In the genomic region with DNA sequence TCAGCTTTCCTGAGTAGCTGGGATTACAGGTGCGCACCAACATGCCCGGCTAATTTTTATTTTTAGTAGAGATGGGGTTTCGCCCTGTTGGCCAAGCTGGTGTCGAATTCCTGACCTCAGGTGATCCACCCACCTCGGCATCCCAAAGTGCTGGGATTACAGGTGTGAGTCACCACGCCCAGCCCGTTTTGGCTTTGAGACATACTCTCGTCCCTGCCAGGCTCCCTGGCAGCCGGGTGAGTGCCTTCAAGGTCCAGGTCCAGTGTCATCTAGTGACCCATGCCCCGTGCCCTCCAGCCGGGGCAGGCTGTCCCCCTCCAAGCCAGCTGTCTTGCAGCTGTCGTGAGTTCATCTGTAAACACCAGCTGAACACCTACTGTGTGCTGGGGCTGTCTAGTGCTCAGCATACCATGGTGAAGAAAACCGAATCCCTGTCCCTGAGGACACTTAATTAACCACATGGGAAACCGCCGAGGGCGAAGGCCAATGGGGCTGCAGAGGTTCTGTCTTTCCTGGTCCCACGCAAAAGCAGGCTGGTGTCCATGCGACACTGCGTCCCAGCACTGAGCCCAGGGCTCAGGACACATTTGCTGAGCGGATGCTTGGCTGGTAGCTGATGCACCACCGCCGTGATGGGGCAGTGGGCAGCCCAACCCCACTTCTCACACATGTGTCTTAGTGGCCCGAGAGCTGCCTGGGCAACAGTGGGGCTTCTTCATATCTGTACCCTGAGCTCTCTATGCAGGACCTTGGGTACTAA, we compare ENCODE assay signal across 1 cellular context.
TF ChIP-seq lines count a peak whose summit lies in the region.

No MANE protein-coding gene starts in this region.

TF ChIP-seq in K562, 482 proteins besides CTCF, POLR2A, EP300 and RAD21:
- TF ChIP-seq SRSF9 (IDR thresholded peaks at IDR 0.05; ENCODE audit: borderline replicate concordance, low read depth, low read length) (no peak), ZKSCAN1 (IDR thresholded peaks at IDR 0.05; ENCODE audit: low read depth, low read length) (peak; percentile 72; the same call in 1 of the 2 replicates)
